Comparison of ENCODE assay signal across 1 cellular context in the genomic region with DNA sequence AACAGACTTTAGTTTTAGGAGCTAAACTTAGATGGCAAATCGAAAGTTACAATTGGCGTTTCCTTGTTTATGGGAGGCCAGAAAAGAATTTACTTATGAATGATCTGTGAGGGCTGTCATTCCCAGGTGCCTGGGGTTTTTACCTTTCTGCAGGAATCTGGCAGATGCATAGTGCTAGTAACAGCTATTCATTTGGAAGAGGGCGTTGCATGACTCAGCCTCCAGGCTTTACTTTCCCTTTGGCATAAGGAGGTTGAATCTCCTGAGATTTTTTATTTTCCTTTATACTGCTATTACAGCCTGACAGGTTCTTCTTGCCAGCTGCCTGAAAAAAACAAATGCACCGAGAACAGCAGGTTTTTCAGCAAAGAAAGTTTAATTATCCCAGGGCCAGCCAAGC.
TF ChIP-seq lines count a peak whose summit lies in the region.

No MANE protein-coding gene starts in this region.

TF ChIP-seq in IMR-90, 13 proteins besides CTCF, POLR2A, EP300 and RAD21 (continued from another document):
- TF ChIP-seq FOS (IDR thresholded peaks at IDR 0.05; ENCODE audit: low read depth, low read length) (no peak), NFE2L2 (IDR thresholded peaks at IDR 0.05; ENCODE audit: low read depth, low read length) (no peak), MXI1 (IDR thresholded peaks at IDR 0.05; ENCODE audit: borderline replicate concordance, low read depth, low read length) (no peak), CHD1 (IDR thresholded peaks at IDR 0.05; ENCODE audit: low read depth, low read length) (no peak), RCOR1 (IDR thresholded peaks at IDR 0.05; ENCODE audit: insufficient replicate concordance, low read length) (no peak)
- TF ChIP-seq, protein P1, sequence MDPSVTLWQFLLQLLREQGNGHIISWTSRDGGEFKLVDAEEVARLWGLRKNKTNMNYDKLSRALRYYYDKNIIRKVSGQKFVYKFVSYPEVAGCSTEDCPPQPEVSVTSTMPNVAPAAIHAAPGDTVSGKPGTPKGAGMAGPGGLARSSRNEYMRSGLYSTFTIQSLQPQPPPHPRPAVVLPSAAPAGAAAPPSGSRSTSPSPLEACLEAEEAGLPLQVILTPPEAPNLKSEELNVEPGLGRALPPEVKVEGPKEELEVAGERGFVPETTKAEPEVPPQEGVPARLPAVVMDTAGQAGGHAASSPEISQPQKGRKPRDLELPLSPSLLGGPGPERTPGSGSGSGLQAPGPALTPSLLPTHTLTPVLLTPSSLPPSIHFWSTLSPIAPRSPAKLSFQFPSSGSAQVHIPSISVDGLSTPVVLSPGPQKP (IDR thresholded peaks at IDR 0.05; ENCODE audit: borderline replicate concordance, low read depth, low read length) = no peak
- TF ChIP-seq, protein P2, sequence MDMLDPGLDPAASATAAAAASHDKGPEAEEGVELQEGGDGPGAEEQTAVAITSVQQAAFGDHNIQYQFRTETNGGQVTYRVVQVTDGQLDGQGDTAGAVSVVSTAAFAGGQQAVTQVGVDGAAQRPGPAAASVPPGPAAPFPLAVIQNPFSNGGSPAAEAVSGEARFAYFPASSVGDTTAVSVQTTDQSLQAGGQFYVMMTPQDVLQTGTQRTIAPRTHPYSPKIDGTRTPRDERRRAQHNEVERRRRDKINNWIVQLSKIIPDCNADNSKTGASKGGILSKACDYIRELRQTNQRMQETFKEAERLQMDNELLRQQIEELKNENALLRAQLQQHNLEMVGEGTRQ (IDR thresholded peaks at IDR 0.05; ENCODE audit: low read depth, low read length) = no peak
